ENCODE assay signal across 31 cellular contexts in the genomic region with DNA sequence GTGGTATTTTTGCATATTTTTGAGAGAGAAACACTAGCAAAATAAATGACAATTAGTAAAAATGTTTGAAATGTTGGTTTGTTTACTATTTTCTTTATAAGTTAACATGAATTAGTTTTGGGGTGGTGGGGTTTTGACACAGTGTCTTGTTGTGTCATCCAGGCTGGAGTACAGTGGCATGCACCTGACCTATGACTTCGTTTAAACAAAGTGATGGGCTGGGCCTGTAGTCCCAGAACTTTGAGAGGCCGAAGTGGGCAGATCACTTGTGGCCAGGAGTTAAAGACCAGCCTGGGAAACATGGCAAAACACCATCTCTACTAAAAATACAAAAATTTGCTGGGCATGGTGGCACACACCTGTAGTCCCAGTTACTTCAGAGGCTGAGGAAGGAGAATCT. TPM values are rescaled to one million over a fixed set of nuclear protein-coding genes. Genes with fewer than 3 reads are reported as not detected.
DNase-seq lines count a peak whose midpoint lies in the region; ATAC-seq, FAIRE-seq and TF ChIP-seq lines count a peak whose summit lies in the region.
"Had no signal": no experiment of that assay in that cellular context is flagged by ENCODE, and none has a peak within 500 bp of the region (broad histone marks: within the 10 kb centered on the region; RNA-seq: fewer than 3 reads in every experiment).

No MANE protein-coding gene starts in this region.

- peaks cover 0 to 4% of the 10 kb centered on the region in 2 experiments; a peak in 1 of 5 replicates for H3K27me3 ChIP-seq in HepG2 (ENCODE audit: control insufficient read depth in 1 of 2, insufficient read depth in 2 of 2, low read length in 2 of 2)
- no peaks in the 10 kb centered on the region for H3K27me3 ChIP-seq in right lobe of liver
- peaks cover 19% of the 10 kb centered on the region in 2 experiments for H3K27me3 ChIP-seq in K562 (ENCODE audit: control insufficient read depth in 2 of 2, insufficient read depth in 2 of 2, low read length in 2 of 2)
- H3K27me3 ChIP-seq: BE2C; BLaER1; BLaER1 treated with 17β-estradiol and CSF1 and Interleukin-3, amounts not matched to agents 10 nM and 100 nM had no signal

- CTCF ChIA-PET in HepG2 (lab: Yijun Ruan, JAX; ENCODE audit: low intra/inter-chr PET ratio, low total read pairs) (no interaction called here), K562 (lab: Yijun Ruan, JAX; ENCODE audit: low intra/inter-chr PET ratio) (no interaction called here), RWPE1 (lab: Yijun Ruan, JAX) (no interaction called here)

- 8% methylated on average over 2 of the region's 2 CpGs for WGBS in HepG2 (ENCODE audit: low lambda C conversion rate)
- 46% methylated on average over 2 of the region's 2 CpGs for WGBS in right lobe of liver (ENCODE audit: insufficient coverage, low coverage, low lambda C conversion rate, missing lambda C conversion rate)
- WGBS in K562 (ENCODE audit: insufficient coverage, low coverage, missing lambda C conversion rate): 0% methylated on average over 2 of the region's 2 CpGs

- FAIRE-seq in HepG2 (lab: Jason Lieb, UNC): peak; percentile 46
- no peak for FAIRE-seq in K562 (lab: Jason Lieb, UNC)
- FAIRE-seq: A204.1, A549, D721Med had no signal

- POLR2A ChIA-PET in HepG2 (lab: Yijun Ruan, JAX): no interaction called here
- POLR2A ChIA-PET in K562 (lab: Yijun Ruan, JAX): interaction anchor here (0.6 kb wide), 1 partner anchor 50 kb away, joined by 3 read pairs; no protein-coding TSS in a partner anchor
- POLR2A ChIA-PET in RWPE1 (lab: Yijun Ruan, JAX; ENCODE audit: low non-redundant PET): interaction anchor here (0.6 kb wide), 1 partner anchor 59 kb away, joined by 3 read pairs; no protein-coding TSS in a partner anchor

- H3K4me1 ChIP-seq in HepG2 (ENCODE audit: insufficient read depth, low read length): peaks cover 24% of the 10 kb centered on the region
- no peaks in the 10 kb centered on the region for H3K4me1 ChIP-seq in right lobe of liver
- H3K4me1 ChIP-seq in K562 (replicated peaks in 1 of 2; ENCODE audit: control insufficient read depth in 2 of 2, insufficient read depth in 2 of 2, low read length in 2 of 2): no peaks in the 10 kb centered on the region
- H3K4me1 ChIP-seq: A549, BE2C, BLaER1, Caco-2 had no signal

- in situ Hi-C loops in HepG2 (cut with HindIII; ENCODE audit: extremely low pct_ligation_motif_present, low pct_unique_long_range_greater_than_20kb) (loop anchor here (25.0 kb wide), 1 partner anchor 314 kb away; the partner anchor contains the start of gene BRD7), K562 (cut with MboI) (no loop called here)

- H3K9me3 ChIP-seq in HepG2 (ENCODE audit: low read length) (no peaks in the 10 kb centered on the region), right lobe of liver (no peaks in the 10 kb centered on the region), K562 (replicated peaks; ENCODE audit: control insufficient read depth, insufficient read depth, low read depth, low read length) (no peaks in the 10 kb centered on the region)
- H3K9me3 ChIP-seq: A549; BE2C; BLaER1; BLaER1 treated with 17β-estradiol and CSF1 and Interleukin-3, amounts not matched to agents 10 nM and 100 nM; Caco-2 had no signal

- ATAC-seq in HepG2: peak; percentile 91
- no peak for ATAC-seq in right lobe of liver
- ATAC-seq in K562: no peak
- ATAC-seq: A549; CD8-positive, alpha-beta T cell had no signal

- no peaks in the 10 kb centered on the region for H3K79me2 ChIP-seq in HepG2 (ENCODE audit: insufficient read depth, low read length)
- no peaks in the 10 kb centered on the region for H3K79me2 ChIP-seq in K562 (ENCODE audit: control insufficient read depth, insufficient read depth, low read length)

- TF ChIP-seq CTCF in HepG2 (CRISPR knock-in tag; IDR thresholded peaks at IDR 0.05) (no peak), right lobe of liver (IDR thresholded peaks at IDR 0.05) (no peak), K562 (IDR thresholded peaks at IDR 0.05 in 2 of 3, conservative IDR thresholded peaks at IDR 0.05 in 1 of 3; ENCODE audit: insufficient read depth in 2 of 3, low read depth in 1 of 3, low read length in 3 of 3) (no peak), RWPE1 (conservative IDR thresholded peaks at IDR 0.05; ENCODE audit: low read depth) (no peak)

- H3K4me3 ChIP-seq in HepG2 (replicated peaks in 1 of 3; ENCODE audit: insufficient read depth in 1 of 3, low read depth in 2 of 3, low read length in 3 of 3) (no peak overlapping the region), right lobe of liver (no peak overlapping the region), K562 (no peak overlapping the region)
- H3K4me3 ChIP-seq: A549; BLaER1; BLaER1 treated with 17β-estradiol and CSF1 and Interleukin-3, amounts not matched to agents 10 nM and 100 nM had no signal

- no peak for TF ChIP-seq EP300 in HepG2 (IDR thresholded peaks at IDR 0.05; ENCODE audit: low read depth in 2 of 2, low read length in 2 of 2)
- TF ChIP-seq EP300 in HepG2 (CRISPR knock-in tag; IDR thresholded peaks at IDR 0.05; ENCODE audit: borderline replicate concordance): no peak
- TF ChIP-seq EP300 in K562 (IDR thresholded peaks at IDR 0.05; ENCODE audit: low read length): no peak

- H3K27ac ChIP-seq in HepG2 (ENCODE audit: extremely low read length, insufficient read depth, low read length): no peak overlapping the region
- H3K27ac ChIP-seq in right lobe of liver: no peak overlapping the region
- H3K27ac ChIP-seq in K562 (ENCODE audit: extremely low read depth, low read depth, low read length): no peak overlapping the region
- H3K27ac ChIP-seq in RWPE1: no peak overlapping the region
- H3K27ac ChIP-seq: 22Rv1; A549; BLaER1; BLaER1 treated with 17β-estradiol and CSF1 and Interleukin-3, amounts not matched to agents 10 nM and 100 nM; C4-2B had no signal

- TF ChIP-seq POLR2A in HepG2 (IDR thresholded peaks at IDR 0.05; ENCODE audit: insufficient read depth in 1 of 2, low read depth in 2 of 2, low read length in 2 of 2): no peak
- TF ChIP-seq POLR2A in right lobe of liver (IDR thresholded peaks at IDR 0.05): no peak
- no peak for TF ChIP-seq POLR2A in K562 (conservative IDR thresholded peaks at IDR 0.05)

- BruUV-seq in HepG2 (replicated peaks; lab: Mats Ljungman, UMichigan) (no TSS peak), K562 (replicated peaks; lab: Mats Ljungman, UMichigan) (no TSS peak)

- H2AFZ ChIP-seq in HepG2 (ENCODE audit: low read length) (no peak overlapping the region), K562 (ENCODE audit: low read depth, low read length) (no peak overlapping the region)

- no peaks in the 10 kb centered on the region for H3K9me1 ChIP-seq in K562 (ENCODE audit: control insufficient read depth, insufficient read depth, low read length)

- TF ChIP-seq RAD21 in HepG2 (CRISPR knock-in tag; IDR thresholded peaks at IDR 0.05) (no peak), K562 (CRISPR knock-in tag; conservative IDR thresholded peaks at IDR 0.05 in 1 of 2, IDR thresholded peaks at IDR 0.05 in 1 of 2) (no peak)

- no peaks in the 10 kb centered on the region for H4K20me1 ChIP-seq in HepG2 (ENCODE audit: insufficient read depth, low read length)
- no peaks in the 10 kb centered on the region for H4K20me1 ChIP-seq in K562 (replicated peaks; ENCODE audit: control insufficient read depth, insufficient read depth, low read length)
- H4K20me1 ChIP-seq: BLaER1; BLaER1 treated with 17β-estradiol and CSF1 and Interleukin-3, amounts not matched to agents 10 nM and 100 nM had no signal

- intact Hi-C loops in HepG2 (cut with micrococcal nuclease; ENCODE audit: unreplicated experiment): no loop called here
- intact Hi-C loops in right lobe of liver (cut with DNase I): no loop called here
- intact Hi-C loops in K562 (cut with micrococcal nuclease): no loop called here

- H3K36me3 ChIP-seq in HepG2 (replicated peaks in 1 of 2; ENCODE audit: control insufficient read depth in 1 of 2, insufficient read depth in 2 of 2, low read length in 2 of 2) (no peaks in the 10 kb centered on the region), right lobe of liver (no peaks in the 10 kb centered on the region), K562 (ENCODE audit: control insufficient read depth, insufficient read depth, low read length) (no peaks in the 10 kb centered on the region)
- H3K36me3 ChIP-seq: BE2C; BLaER1; BLaER1 treated with 17β-estradiol and CSF1 and Interleukin-3, amounts not matched to agents 10 nM and 100 nM had no signal

- H3K9ac ChIP-seq in HepG2 (ENCODE audit: insufficient read depth, low read depth, low read length) (no peak overlapping the region), K562 (ENCODE audit: insufficient read depth in 1 of 2, low read depth in 2 of 2, low read length in 2 of 2) (no peak overlapping the region)
- H3K9ac ChIP-seq: BLaER1; BLaER1 treated with 17β-estradiol and CSF1 and Interleukin-3, amounts not matched to agents 10 nM and 100 nM had no signal

- DNase-seq in HepG2 (ENCODE audit: low spot score): no peak
- DNase-seq in right lobe of liver: no peak
- DNase-seq in K562 (ENCODE audit: extremely low read depth in 1 of 4, low spot score in 3 of 4): no peak
- DNase-seq in RWPE1 (ENCODE audit: low spot score): no peak
- DNase-seq: 8988T; ACHN; AML-193; BE2C; C1 segment of cervical spinal cord; Caco-2; Calu3; CD4-positive, alpha-beta memory T cell; CD4-positive, alpha-beta T cell; CD4-positive, CD25-positive, alpha-beta regulatory T cell; CD8-positive, alpha-beta memory T cell; CD8-positive, alpha-beta T cell; COR-L47; DMS 273 treated with DMSO at 0.1 percent for 48 hours; DMS153; DMS53; DMS79; DMS79 treated with DMSO at 0.1 percent for 48 hours; DND-41; EL had no signal

- H3K4me2 ChIP-seq in HepG2 (ENCODE audit: low read depth, low read length) (peak overlapping the region; percentile 23), K562 (ENCODE audit: insufficient read depth, low read length) (no peak overlapping the region)
- H3K4me2 ChIP-seq: A549, BLaER1 had no signal

RNA-seq across cellular contexts. Expression of gene HEATR3, which starts 17.9 kb away (rescaled TPM):
- total RNA-seq in HepG2 (2016; rRNA removed; fragmentation: Illumina TruSeq; extraction: Trizol): 52.4 and 60.2 TPM in 2 replicates
- total RNA-seq in HepG2 (2016; cell fraction: cytosol; rRNA removed; fragmentation: Illumina TruSeq; extraction: Trizol; ENCODE audit: low read depth): 12.4 and 12.6 TPM in 2 replicates
- total RNA-seq in HepG2 (2016; cell fraction: insoluble cytoplasmic fraction; rRNA removed; fragmentation: Illumina TruSeq; extraction: Trizol): 53.9 and 59.2 TPM in 2 replicates
- 26.4 and 27.6 TPM in 2 replicates for total RNA-seq in HepG2 (2016; cell fraction: membrane; rRNA removed; fragmentation: Illumina TruSeq; extraction: Trizol)
- 47.4 and 53.4 TPM in 2 replicates for total RNA-seq in HepG2 (2016; cell fraction: nucleus; rRNA removed; fragmentation: Illumina TruSeq; extraction: Trizol)
- 22.4 and 26.8 TPM in 2 replicates for polyA plus RNA-seq in HepG2 (2011; rRNA removed)
- 15.4 and 17.6 TPM in 2 replicates for polyA plus RNA-seq in HepG2 (2011; cell fraction: cytosol; rRNA removed)
- 77.8 and 81.6 TPM in 2 replicates for polyA plus RNA-seq in HepG2 (2011; cell fraction: nucleus; rRNA removed)
- polyA plus RNA-seq in HepG2 (2012): 17.6 and 19.5 TPM in 2 replicates
- 4.8 and 5.2 TPM in 2 replicates for polyA plus RNA-seq in HepG2 (2016; cell fraction: cytosol; fragmentation: Illumina TruSeq; extraction: Trizol; ENCODE audit: low read depth)
- polyA plus RNA-seq in HepG2 (2016; cell fraction: insoluble cytoplasmic fraction; fragmentation: Illumina TruSeq; extraction: Trizol; ENCODE audit: low read depth): 34.2 and 38.9 TPM in 2 replicates
- polyA plus RNA-seq in HepG2 (2016; cell fraction: membrane; fragmentation: Illumina TruSeq; extraction: Trizol; ENCODE audit: low read depth): 11.1 and 12.7 TPM in 2 replicates
- 85.8 and 86.3 TPM in 2 replicates for polyA plus RNA-seq in HepG2 (2016; cell fraction: nucleus; fragmentation: Illumina TruSeq; extraction: Trizol; ENCODE audit: insufficient read depth, low read depth)
- polyA minus RNA-seq in HepG2 (2011; rRNA and poly(A)+ RNA removed; ENCODE audit: low replicate concordance): 29.3 and 29.9 TPM in 2 replicates
- 12.7 and 13.7 TPM in 2 replicates for polyA minus RNA-seq in HepG2 (2011; cell fraction: cytosol; rRNA and poly(A)+ RNA removed)
- polyA minus RNA-seq in HepG2 (2011; cell fraction: nucleus; rRNA and poly(A)+ RNA removed): 28.8 and 30.3 TPM in 2 replicates
- 10 to 100 TPM in 5 of 6 experiments, 1 to 10 TPM in 1; 8.7 to 21.1 (median 12.2) TPM for total RNA-seq in right lobe of liver
- total RNA-seq in K562 (2011; cell fraction: chromatin; rRNA removed; ENCODE audit: low replicate concordance): 22.3 and 30.6 TPM in 2 replicates
- 20.1 and 22.7 TPM in 2 replicates for total RNA-seq in K562 (2011; cell fraction: nucleolus; rRNA removed)
- 18.8 and 20.9 TPM in 2 replicates for total RNA-seq in K562 (2011; cell fraction: nucleoplasm; rRNA removed)
- total RNA-seq in K562 (2014; rRNA removed): 17.8 and 23.6 TPM in 2 replicates
- 18.8 and 19.0 TPM in 2 replicates for total RNA-seq in K562 (2014; rRNA removed; fragmentation: Illumina TruSeq; extraction: Trizol)
- total RNA-seq in K562 (2015; rRNA removed; fragmentation: Illumina TruSeq; extraction: Trizol): 20.2 and 23.6 TPM in 2 replicates
- total RNA-seq in K562 (2021): 18.9 and 19.2 TPM in 2 replicates
- polyA plus RNA-seq in K562 (2011; rRNA removed): 21.4 and 23.7 TPM in 2 replicates
- polyA plus RNA-seq in K562 (2011; cell fraction: cytosol; rRNA removed): 12.4 and 13.1 TPM in 2 replicates
- polyA plus RNA-seq in K562 (2011; cell fraction: nucleus; rRNA removed): 48.8 and 52.5 TPM in 2 replicates
- polyA plus RNA-seq in K562 (2012): 8.2 and 10.9 TPM in 2 replicates
- 16.5 and 30.2 TPM in 2 replicates for polyA plus RNA-seq in K562 (2014; fragmentation: Illumina TruSeq; extraction: Trizol)
- polyA plus RNA-seq in K562 (2014; fragmentation: Nextera tagmentation; extraction: Ambion mirVana): 1 to 10 TPM; 1.7 to 3.7 TPM
- 16.7 and 17.5 TPM in 2 replicates for polyA plus RNA-seq in K562 (2014; rRNA removed)
- 16.7 and 22.1 TPM in 2 replicates for polyA minus RNA-seq in K562 (2011; rRNA and poly(A)+ RNA removed)
- polyA minus RNA-seq in K562 (2011; cell fraction: cytosol; rRNA and poly(A)+ RNA removed): 10.0 and 16.2 TPM in 2 replicates
- 19.5 and 21.8 TPM in 2 replicates for polyA minus RNA-seq in K562 (2011; cell fraction: nucleus; rRNA and poly(A)+ RNA removed)

RNA-seq across cellular contexts. Expression of gene CNEP1R1, which starts 22.8 kb away (rescaled TPM):
- total RNA-seq in HepG2 (2016; rRNA removed; fragmentation: Illumina TruSeq; extraction: Trizol): 22.9 and 23.6 TPM in 2 replicates
- 10.6 and 11.2 TPM in 2 replicates for total RNA-seq in HepG2 (2016; cell fraction: cytosol; rRNA removed; fragmentation: Illumina TruSeq; extraction: Trizol; ENCODE audit: low read depth)
- 20.7 and 24.2 TPM in 2 replicates for total RNA-seq in HepG2 (2016; cell fraction: insoluble cytoplasmic fraction; rRNA removed; fragmentation: Illumina TruSeq; extraction: Trizol)
- total RNA-seq in HepG2 (2016; cell fraction: membrane; rRNA removed; fragmentation: Illumina TruSeq; extraction: Trizol): 25.2 and 28.8 TPM in 2 replicates
- total RNA-seq in HepG2 (2016; cell fraction: nucleus; rRNA removed; fragmentation: Illumina TruSeq; extraction: Trizol): 23.6 and 26.4 TPM in 2 replicates
- 25.3 and 26.8 TPM in 2 replicates for polyA plus RNA-seq in HepG2 (2011; rRNA removed)
- 13.4 and 20.7 TPM in 2 replicates for polyA plus RNA-seq in HepG2 (2011; cell fraction: cytosol; rRNA removed)
- 25.5 and 34.1 TPM in 2 replicates for polyA plus RNA-seq in HepG2 (2011; cell fraction: nucleus; rRNA removed)
- polyA plus RNA-seq in HepG2 (2012): 15.1 and 16.1 TPM in 2 replicates
- polyA plus RNA-seq in HepG2 (2016; cell fraction: cytosol; fragmentation: Illumina TruSeq; extraction: Trizol; ENCODE audit: low read depth): 5.8 and 6.8 TPM in 2 replicates
- polyA plus RNA-seq in HepG2 (2016; cell fraction: insoluble cytoplasmic fraction; fragmentation: Illumina TruSeq; extraction: Trizol; ENCODE audit: low read depth): 17.2 and 18.5 TPM in 2 replicates
- polyA plus RNA-seq in HepG2 (2016; cell fraction: membrane; fragmentation: Illumina TruSeq; extraction: Trizol; ENCODE audit: low read depth): 12.5 and 13.8 TPM in 2 replicates
- polyA plus RNA-seq in HepG2 (2016; cell fraction: nucleus; fragmentation: Illumina TruSeq; extraction: Trizol; ENCODE audit: insufficient read depth, low read depth): 46.2 and 46.7 TPM in 2 replicates
- polyA minus RNA-seq in HepG2 (2011; rRNA and poly(A)+ RNA removed; ENCODE audit: low replicate concordance): 9.1 and 15.4 TPM in 2 replicates
- 17.9 and 22.7 TPM in 2 replicates for polyA minus RNA-seq in HepG2 (2011; cell fraction: cytosol; rRNA and poly(A)+ RNA removed)
- polyA minus RNA-seq in HepG2 (2011; cell fraction: nucleus; rRNA and poly(A)+ RNA removed): 30.4 and 32.3 TPM in 2 replicates
- total RNA-seq in right lobe of liver: 1 to 10 TPM; 6.0 to 9.6 (median 7.5) TPM
- total RNA-seq in K562 (2011; cell fraction: chromatin; rRNA removed; ENCODE audit: low replicate concordance): 30.9 and 56.1 TPM in 2 replicates
- 28.0 and 29.5 TPM in 2 replicates for total RNA-seq in K562 (2011; cell fraction: nucleolus; rRNA removed)
- total RNA-seq in K562 (2011; cell fraction: nucleoplasm; rRNA removed): 38.5 and 53.7 TPM in 2 replicates
- 7.6 and 11.8 TPM in 2 replicates for total RNA-seq in K562 (2014; rRNA removed)
- total RNA-seq in K562 (2014; rRNA removed; fragmentation: Illumina TruSeq; extraction: Trizol): 11.4 and 15.8 TPM in 2 replicates
- total RNA-seq in K562 (2015; rRNA removed; fragmentation: Illumina TruSeq; extraction: Trizol): 11.7 and 13.8 TPM in 2 replicates
- total RNA-seq in K562 (2021): 8.8 and 10.9 TPM in 2 replicates
- polyA plus RNA-seq in K562 (2011; rRNA removed): 19.4 and 20.1 TPM in 2 replicates
- 5.1 and 12.1 TPM in 2 replicates for polyA plus RNA-seq in K562 (2011; cell fraction: cytosol; rRNA removed)
- polyA plus RNA-seq in K562 (2011; cell fraction: nucleus; rRNA removed): 18.1 and 25.9 TPM in 2 replicates
- polyA plus RNA-seq in K562 (2012): 6.9 and 7.8 TPM in 2 replicates
- polyA plus RNA-seq in K562 (2014; fragmentation: Illumina TruSeq; extraction: Trizol): 8.1 and 8.8 TPM in 2 replicates
- 10 to 100 TPM in 1 of 2 experiments, 1 to 10 TPM in 1; 9.7 to 10.8 TPM for polyA plus RNA-seq in K562 (2014; fragmentation: Nextera tagmentation; extraction: Ambion mirVana)
- 9.7 and 10.6 TPM in 2 replicates for polyA plus RNA-seq in K562 (2014; rRNA removed)
- polyA minus RNA-seq in K562 (2011; rRNA and poly(A)+ RNA removed): 23.6 and 25.8 TPM in 2 replicates
- polyA minus RNA-seq in K562 (2011; cell fraction: cytosol; rRNA and poly(A)+ RNA removed): 9.8 and 10.5 TPM in 2 replicates
- 16.2 and 23.8 TPM in 2 replicates for polyA minus RNA-seq in K562 (2011; cell fraction: nucleus; rRNA and poly(A)+ RNA removed)

Comparison
In these comparisons a context has a peak if more than half of its experiments do, and no peak if none do; other contexts are left out.
1. Of the 241 proteins assayed by ChIP-seq in both HepG2 and K562: peak only in HepG2: ZNF121; only in K562: CBX2; in both: none; in neither: 237; mixed calls (peak in some experiments, not most) for 2.